8 cellular contexts compared by ENCODE assay signal in the genomic region with DNA sequence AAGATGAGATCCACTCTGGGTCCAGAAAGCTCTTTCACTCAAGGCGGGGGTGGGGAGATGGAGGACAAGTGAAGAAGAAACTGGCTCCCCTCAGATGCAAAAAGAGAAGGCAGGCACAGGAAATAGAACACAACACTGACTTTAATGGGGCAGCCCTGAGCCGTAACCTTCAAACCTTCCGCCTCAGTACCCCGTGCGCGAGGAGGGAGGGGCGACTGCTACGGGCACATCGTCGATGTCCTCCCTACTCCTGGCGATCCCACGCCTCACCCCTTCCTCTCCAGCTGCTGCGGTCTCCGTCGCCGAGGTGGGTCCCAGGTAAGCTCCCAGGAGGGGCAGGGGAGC. TPM values are rescaled to one million over a fixed set of nuclear protein-coding genes. Genes with fewer than 3 reads are reported as not detected.
DNase-seq lines count a peak whose midpoint lies in the region; ATAC-seq, FAIRE-seq and TF ChIP-seq lines count a peak whose summit lies in the region.
"Had no signal": no experiment of that assay in that cellular context is flagged by ENCODE, and none has a peak within 500 bp of the region (broad histone marks: within the 10 kb centered on the region; RNA-seq: fewer than 3 reads in every experiment).

No MANE protein-coding gene starts in this region.

- no peaks in the 10 kb centered on the region for H3K9me3 Mint-ChIP-seq in activated naive CD8-positive, alpha-beta T cell treated with anti-CD3 and anti-CD28 coated beads for 36 hours
- H3K9me3 Mint-ChIP-seq in stimulated activated naive B cell treated with anti-CD40 and anti-IgM and Interleukin-4, amounts not matched to agents 10 μg/mL and 1 μg/mL and 100 μg/mL, for 72 hours = no peaks in the 10 kb centered on the region

- ATAC-seq in stimulated activated naive B cell treated with anti-CD40 and anti-IgM and Interleukin-4, amounts not matched to agents 10 μg/mL and 1 μg/mL and 100 μg/mL, for 72 hours (replicated peaks) = peak; percentile 64 to 69
- ATAC-seq: HCT116 had no signal

- H3K4me1 Mint-ChIP-seq in activated naive CD8-positive, alpha-beta T cell treated with anti-CD3 and anti-CD28 coated beads for 36 hours = peaks cover 15% of the 10 kb centered on the region
- H3K4me1 Mint-ChIP-seq in stimulated activated naive B cell treated with anti-CD40 and anti-IgM and Interleukin-4, amounts not matched to agents 10 μg/mL and 1 μg/mL and 100 μg/mL, for 72 hours = peaks cover 32 to 47% of the 10 kb centered on the region in 2 donors

- intact Hi-C loops in kidney (cut with DNase I) = no loop called here

- H3K27ac ChIP-seq in HEK293 (ENCODE audit: extremely low read depth, low read depth, low read length) (no peak overlapping the region), kidney (ENCODE audit: low read depth in 2 of 2, low read length in 2 of 2) (no peak overlapping the region)

- peak overlapping the region; percentile 33 to 55 for H3K9ac ChIP-seq in kidney (ENCODE audit: low read length in 2 of 2)

- H3K4me1 ChIP-seq in HEK293 (ENCODE audit: control insufficient read depth, insufficient read depth, low read length) = no peaks in the 10 kb centered on the region
- H3K4me1 ChIP-seq in kidney (ENCODE audit: control insufficient read depth in 1 of 2, insufficient read depth in 1 of 2, low read depth in 1 of 2, low read length in 2 of 2) = peaks cover 10 to 19% of the 10 kb centered on the region in 2 donors

- no peak overlapping the region for H3K27ac Mint-ChIP-seq in activated naive CD8-positive, alpha-beta T cell treated with anti-CD3 and anti-CD28 coated beads for 36 hours
- H3K27ac Mint-ChIP-seq in stimulated activated naive B cell treated with anti-CD40 and anti-IgM and Interleukin-4, amounts not matched to agents 10 μg/mL and 1 μg/mL and 100 μg/mL, for 72 hours = peak overlapping the region; percentile 92

- H3K27me3 Mint-ChIP-seq in activated naive CD8-positive, alpha-beta T cell treated with anti-CD3 and anti-CD28 coated beads for 36 hours = peaks cover 24% of the 10 kb centered on the region
- H3K27me3 Mint-ChIP-seq in stimulated activated naive B cell treated with anti-CD40 and anti-IgM and Interleukin-4, amounts not matched to agents 10 μg/mL and 1 μg/mL and 100 μg/mL, for 72 hours = peaks cover 8 to 17% of the 10 kb centered on the region in 2 donors

- CTCF ChIA-PET in HEK293 (lab: Yijun Ruan, JAX) = interaction anchor here (0.6 to 2.9 kb wide), 4 partner anchors 9 to 724 kb away, joined by 3 to 12 read pairs (median 4); partner anchors contain the start of gene ADISSP

- H3K36me3 Mint-ChIP-seq in activated naive CD8-positive, alpha-beta T cell treated with anti-CD3 and anti-CD28 coated beads for 36 hours = no peaks in the 10 kb centered on the region
- no peaks in the 10 kb centered on the region for H3K36me3 Mint-ChIP-seq in stimulated activated naive B cell treated with anti-CD40 and anti-IgM and Interleukin-4, amounts not matched to agents 10 μg/mL and 1 μg/mL and 100 μg/mL, for 72 hours

- no peaks in the 10 kb centered on the region; a peak in 1 of 3 replicates for H3K36me3 ChIP-seq in HEK293 (ENCODE audit: control insufficient read depth in 2 of 2, insufficient read depth in 1 of 2, low read length in 2 of 2)
- H3K36me3 ChIP-seq in kidney (ENCODE audit: control insufficient read depth in 1 of 2, insufficient read depth in 2 of 2, low read length in 2 of 2) = no peaks in the 10 kb centered on the region

- POLR2A ChIA-PET in HEK293 (lab: Yijun Ruan, JAX) = interaction anchor here (0.7 to 2.9 kb wide), 3 partner anchors 9 to 35 kb away, joined by 3 to 36 read pairs (median 3); partner anchors contain the start of gene ADISSP

- no peak for DNase-seq in activated naive CD8-positive, alpha-beta T cell treated with anti-CD3 and anti-CD28 coated beads for 36 hours
- DNase-seq in kidney (no peak), dermis blood vessel endothelial cell (no peak), HCEC 1CT (no peak), SKM-1 treated with dmso at 0.1 percent for 144 hours (lab: John Stamatoyannopoulos, UW; ENCODE audit: unreplicated experiment) (no peak)
- no peak for DNase-seq in stimulated activated naive B cell treated with anti-CD40 and anti-IgM and Interleukin-4, amounts not matched to agents 10 μg/mL and 1 μg/mL and 100 μg/mL, for 72 hours

- peak overlapping the region; percentile 25 for H3K4me3 ChIP-seq in HEK293 (ENCODE audit: low read depth, low read length)
- peak overlapping the region; percentile 61 to 69 for H3K4me3 ChIP-seq in kidney (ENCODE audit: low read length in 2 of 2)

- peak overlapping the region; percentile 70 for H3K4me3 Mint-ChIP-seq in activated naive CD8-positive, alpha-beta T cell treated with anti-CD3 and anti-CD28 coated beads for 36 hours
- peak overlapping the region; percentile 90 to 95 for H3K4me3 Mint-ChIP-seq in stimulated activated naive B cell treated with anti-CD40 and anti-IgM and Interleukin-4, amounts not matched to agents 10 μg/mL and 1 μg/mL and 100 μg/mL, for 72 hours

- H3K9me3 ChIP-seq in HEK293 (ENCODE audit: control insufficient read depth, insufficient read depth, low read depth, low read length) = no peaks in the 10 kb centered on the region
- H3K9me3 ChIP-seq in kidney (ENCODE audit: control insufficient read depth in 1 of 2, low read length in 2 of 2) = no peaks in the 10 kb centered on the region

- no peak for TF ChIP-seq CTCF in HEK293 (tag by site-specific recombination; IDR thresholded peaks at IDR 0.05)
- no peak for TF ChIP-seq CTCF in kidney (IDR thresholded peaks at IDR 0.05; ENCODE audit: borderline replicate concordance, extremely low read depth, insufficient read depth)

- no peak for FAIRE-seq in kidney (lab: Jason Lieb, UNC)

TF ChIP-seq in HEK293, 187 proteins besides CTCF, POLR2A, EP300 and RAD21:
- TF ChIP-seq KLF16 (tag by site-specific recombination; IDR thresholded peaks at IDR 0.05) (no peak), ZNF138 (tag by site-specific recombination; IDR thresholded peaks at IDR 0.05; ENCODE audit: borderline replicate concordance) (no peak), ZNF114 (tag by site-specific recombination; IDR thresholded peaks at IDR 0.05) (no peak), ZNF670 (tag by site-specific recombination; IDR thresholded peaks at IDR 0.05; ENCODE audit: low read depth) (no peak), ZBTB20 (tag by site-specific recombination; IDR thresholded peaks at IDR 0.05) (no peak), ZNF341 (tag by site-specific recombination; IDR thresholded peaks at IDR 0.05; ENCODE audit: low read depth) (peak; percentile 53; the same call in 1 of the 2 replicates), ZNF121 (tag by site-specific recombination; IDR thresholded peaks at IDR 0.05) (no peak)

RNA-seq across cellular contexts. Expression of gene SPEF1, which starts 3.9 kb away (rescaled TPM):
- total RNA-seq in activated naive CD8-positive, alpha-beta T cell treated with anti-CD3 and anti-CD28 coated beads for 36 hours = under 1 TPM; 0.12 to 0.23 TPM
- total RNA-seq in kidney (3.4 TPM), dermis blood vessel endothelial cell (0.05 TPM in 1 of 2 replicates, not detected in the other)
- 3.8 TPM for polyA plus RNA-seq in kidney (ENCODE audit: insufficient read depth, low read depth, low replicate concordance)

RNA-seq across cellular contexts. Expression of gene CENPB, which starts 9.2 kb away (rescaled TPM):
- 10 to 100 TPM; 54.6 to 59.0 TPM for total RNA-seq in activated naive CD8-positive, alpha-beta T cell treated with anti-CD3 and anti-CD28 coated beads for 36 hours
- total RNA-seq in kidney (99.8 TPM), dermis blood vessel endothelial cell (115 and 124 TPM in 2 replicates)
- 56.2 TPM for polyA plus RNA-seq in kidney (ENCODE audit: insufficient read depth, low read depth, low replicate concordance)

RNA-seq across cellular contexts. Expression of gene ADISSP, which starts 9.8 kb away (rescaled TPM):
- 10 to 100 TPM; 63.5 to 63.8 TPM for total RNA-seq in activated naive CD8-positive, alpha-beta T cell treated with anti-CD3 and anti-CD28 coated beads for 36 hours
- total RNA-seq in kidney (26.3 TPM), dermis blood vessel endothelial cell (12.1 and 34.7 TPM in 2 replicates)
- 31.8 TPM for polyA plus RNA-seq in kidney (ENCODE audit: insufficient read depth, low read depth, low replicate concordance)

RNA-seq across cellular contexts. Expression of gene CDC25B, which starts 18.8 kb away (rescaled TPM):
- total RNA-seq in activated naive CD8-positive, alpha-beta T cell treated with anti-CD3 and anti-CD28 coated beads for 36 hours = 10 to 100 TPM; 54.6 to 60.9 TPM
- total RNA-seq in kidney = 40.3 TPM
- 24.1 TPM for polyA plus RNA-seq in kidney (ENCODE audit: insufficient read depth, low read depth, low replicate concordance)
- 28.8 and 91.1 TPM in 2 replicates for total RNA-seq in dermis blood vessel endothelial cell

RNA-seq across cellular contexts. Expression of gene AP5S1, which starts 43.0 kb away (rescaled TPM):
- 10 to 100 TPM; 11.1 to 11.7 TPM for total RNA-seq in activated naive CD8-positive, alpha-beta T cell treated with anti-CD3 and anti-CD28 coated beads for 36 hours
- total RNA-seq in kidney = 19.5 TPM
- polyA plus RNA-seq in kidney (ENCODE audit: insufficient read depth, low read depth, low replicate concordance) = 16.0 TPM
- total RNA-seq in dermis blood vessel endothelial cell = 22.3 and 31.6 TPM in 2 replicates
